In genomic region chr3:137110392-137110996, GRCh38 we compare ENCODE assay signal across 8 cellular contexts.
DNase-seq lines count a peak whose midpoint lies in the region; ATAC-seq and TF ChIP-seq lines count a peak whose summit lies in the region.

No MANE protein-coding gene starts in this region.

- H3K4me3 ChIP-seq in AG10803 (ENCODE audit: low read length) = no peak overlapping the region
- H3K4me3 ChIP-seq in fibroblast of pulmonary artery (replicated peaks; ENCODE audit: low read depth, low read length) = no peak overlapping the region
- no peak overlapping the region for H3K4me3 ChIP-seq in lower leg skin (ENCODE audit: low read depth, poor library complexity, severe bottlenecking)

- intact Hi-C loops in lower leg skin (cut with DNase I; ENCODE audit: low total_unique reads) = no loop called here

- H3K27ac Mint-ChIP-seq in stimulated activated naive B cell treated with anti-CD40 and anti-IgM and Interleukin-4, amounts not matched to agents 10 μg/mL and 1 μg/mL and 100 μg/mL, for 72 hours = no peak overlapping the region

- peak; percentile 73 for ATAC-seq in HG03439 (IDR thresholded peaks at IDR 0.05; ENCODE audit: unreplicated experiment)
- peak; percentile 48 to 57 for ATAC-seq in stimulated activated naive B cell treated with anti-CD40 and anti-IgM and Interleukin-4, amounts not matched to agents 10 μg/mL and 1 μg/mL and 100 μg/mL, for 72 hours (replicated peaks)

- H3K4me1 Mint-ChIP-seq in stimulated activated naive B cell treated with anti-CD40 and anti-IgM and Interleukin-4, amounts not matched to agents 10 μg/mL and 1 μg/mL and 100 μg/mL, for 72 hours = no peaks in the 10 kb centered on the region

- TF ChIP-seq CTCF in AG10803 (conservative IDR thresholded peaks at IDR 0.05; ENCODE audit: low read length) (peak; percentile 86), GM13977 (IDR thresholded peaks at IDR 0.05; ENCODE audit: extremely low read depth, insufficient read depth, missing control alignments) (peak; percentile 74), fibroblast of pulmonary artery (IDR thresholded peaks at IDR 0.05; ENCODE audit: low read length, missing control alignments) (peak; percentile 80), lower leg skin (IDR thresholded peaks at IDR 0.05) (peak in 1 of 3 donors; percentile 19)

- in situ Hi-C loops in GM13977 (cut with MboI; ENCODE audit: low pct_unique_long_range_greater_than_20kb, low sequenced_read_pairs, unreplicated experiment) = loop anchor here (25.0 kb wide), 1 partner anchor 827 kb away; no protein-coding TSS in a partner anchor

- H3K9me3 Mint-ChIP-seq in stimulated activated naive B cell treated with anti-CD40 and anti-IgM and Interleukin-4, amounts not matched to agents 10 μg/mL and 1 μg/mL and 100 μg/mL, for 72 hours = no peaks in the 10 kb centered on the region

- DNase-seq in AG10803 (ENCODE audit: low read depth) (peak; percentile 28), GM13977 (ENCODE audit: low spot score) (peak; percentile 45), RPMI7951 (ENCODE audit: low read depth) (peak; percentile 34), fibroblast of pulmonary artery (ENCODE audit: low read depth) (peak; percentile 49), lower leg skin (ENCODE audit: low spot score in 2 of 2) (no peak)
- no peak for DNase-seq in stimulated activated naive B cell treated with anti-CD40 and anti-IgM and Interleukin-4, amounts not matched to agents 10 μg/mL and 1 μg/mL and 100 μg/mL, for 72 hours
- no peak for DNase-seq in activated naive CD4-positive, alpha-beta T cell treated with anti-CD3 and anti-CD28 coated beads, Interleukin-2, amount 50 U/mL, for 16 hours

- TF ChIP-seq POLR2A in lower leg skin (IDR thresholded peaks at IDR 0.05) = no peak

- WGBS in lower leg skin, 2 donors = 26 to 36% methylated on average over 3 of the region's 3 CpGs

- H3K36me3 Mint-ChIP-seq in stimulated activated naive B cell treated with anti-CD40 and anti-IgM and Interleukin-4, amounts not matched to agents 10 μg/mL and 1 μg/mL and 100 μg/mL, for 72 hours = no peaks in the 10 kb centered on the region

- H3K4me3 Mint-ChIP-seq in stimulated activated naive B cell treated with anti-CD40 and anti-IgM and Interleukin-4, amounts not matched to agents 10 μg/mL and 1 μg/mL and 100 μg/mL, for 72 hours = no peak overlapping the region

- peaks cover 4 to 11% of the 10 kb centered on the region in 2 donors for H3K27me3 Mint-ChIP-seq in stimulated activated naive B cell treated with anti-CD40 and anti-IgM and Interleukin-4, amounts not matched to agents 10 μg/mL and 1 μg/mL and 100 μg/mL, for 72 hours

Comparison
In these comparisons a context has a peak if more than half of its experiments do, and no peak if none do; other contexts are left out.
1. DNase-seq: peak in AG10803 (single experiment), GM13977 (single experiment), RPMI7951 (single experiment) and fibroblast of pulmonary artery (single experiment); none in stimulated activated naive B cell treated with anti-CD40 and anti-IgM and Interleukin-4, amounts not matched to agents 10 μg/mL and 1 μg/mL and 100 μg/mL, for 72 hours (single experiment), activated naive CD4-positive, alpha-beta T cell treated with anti-CD3 and anti-CD28 coated beads, Interleukin-2, amount 50 U/mL, for 16 hours (single experiment) and lower leg skin (0 of 2).